In the genomic region with DNA sequence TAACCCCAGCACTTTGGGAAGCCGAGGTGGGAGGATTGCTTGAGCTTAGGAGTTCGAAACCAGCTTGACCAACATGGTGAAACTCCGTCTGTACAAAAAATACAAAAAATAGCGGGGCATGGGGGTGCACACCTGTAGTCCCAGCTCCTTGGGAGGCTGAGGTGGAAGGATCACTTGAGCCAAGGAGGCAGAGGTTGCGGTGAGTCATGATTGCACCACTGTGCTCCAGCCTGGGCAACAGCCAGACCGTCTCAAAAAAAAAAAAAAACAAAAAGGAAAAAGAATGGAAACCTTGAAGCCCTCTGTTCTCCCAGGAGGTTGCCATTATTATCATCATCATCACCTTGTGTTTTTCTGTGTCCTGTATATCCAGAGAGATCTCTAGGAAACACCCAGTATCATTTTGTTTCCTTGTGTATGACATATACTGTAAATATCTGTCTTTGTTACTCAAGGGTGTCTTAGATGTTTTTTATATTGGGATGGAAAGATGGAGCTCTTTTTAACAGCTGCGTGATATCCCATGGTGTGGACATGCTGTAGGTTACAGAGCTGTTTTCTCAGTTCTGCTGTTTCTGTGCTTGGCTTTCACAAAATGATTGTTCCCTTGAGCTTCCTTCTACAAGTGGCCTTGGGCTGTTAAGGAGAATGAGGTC, we compare ENCODE assay signal across 12 cellular contexts. TPM values are rescaled to one million over a fixed set of nuclear protein-coding genes. Genes with fewer than 3 reads are reported as not detected.
DNase-seq lines count a peak whose midpoint lies in the region; ATAC-seq and TF ChIP-seq lines count a peak whose summit lies in the region.
"Had no signal": no experiment of that assay in that cellular context is flagged by ENCODE, and none has a peak within 500 bp of the region (broad histone marks: within the 10 kb centered on the region; RNA-seq: fewer than 3 reads in every experiment).

No MANE protein-coding gene starts in this region.

- intact Hi-C loops in left ventricle myocardium superior (cut with micrococcal nuclease): no loop called here
- intact Hi-C loops in cardiac septum (cut with DNase I): no loop called here
- intact Hi-C loops in body of pancreas (cut with DNase I): no loop called here

- no peaks in the 10 kb centered on the region for H3K27me3 ChIP-seq in body of pancreas
- H3K27me3 ChIP-seq: esophagus muscularis mucosa had no signal

- no peak overlapping the region for H3K27ac ChIP-seq in body of pancreas

- TF ChIP-seq POLR2A in body of pancreas (IDR thresholded peaks at IDR 0.05): no peak

- TF ChIP-seq CTCF in body of pancreas (IDR thresholded peaks at IDR 0.05): no peak

- WGBS in body of pancreas, 2 donors: 84% methylated on average over 7 of the region's 7 CpGs

- no peaks in the 10 kb centered on the region for H3K36me3 ChIP-seq in body of pancreas (replicated peaks in 1 of 2; ENCODE audit: insufficient read depth in 1 of 2, low read depth in 2 of 2)

- no peaks in the 10 kb centered on the region for H3K9me3 ChIP-seq in body of pancreas
- H3K9me3 ChIP-seq: esophagus muscularis mucosa had no signal

- H3K4me3 ChIP-seq in body of pancreas: no peak overlapping the region
- H3K4me3 ChIP-seq: esophagus muscularis mucosa had no signal

- peak; percentile 56 for ATAC-seq in left ventricle myocardium superior
- peak; percentile 30 for ATAC-seq in body of pancreas

- no peak for DNase-seq in left ventricle myocardium superior
- no peak for DNase-seq in cardiac septum (ENCODE audit: low spot score)
- no peak for DNase-seq in body of pancreas
- peak; percentile 70 for DNase-seq in iris pigment epithelial cell (ENCODE audit: low read depth)
- DNase-seq in activated gamma-delta T cell treated with Interleukin-2 at 50 U/mL for 16 hours: no peak
- DNase-seq in islet precursor cell: no peak
- no peak for DNase-seq in NOMO-1 treated with dmso at 0.1 percent for 144 hours (lab: John Stamatoyannopoulos, UW; ENCODE audit: unreplicated experiment)
- no peak for DNase-seq in DMS53 treated with DMSO at 0.1 percent for 48 hours (lab: John Stamatoyannopoulos, UW; ENCODE audit: unreplicated experiment)
- DNase-seq: activated CD4-positive, alpha-beta T cell treated with anti-CD3 and anti-CD28 coated beads, Interleukin-2, amount 50 U/mL, for 1 hour; NCI-H1417 treated with DMSO at 0.1 percent for 48 hours; T-helper 2 cell had no signal

- H3K4me1 ChIP-seq in body of pancreas: peaks cover 12% of the 10 kb centered on the region

RNA-seq across cellular contexts. Expression of a gene that starts 11.8 kb away (rescaled TPM):
- total RNA-seq in left ventricle myocardium superior (7.2 TPM), cardiac septum (5.1 TPM), body of pancreas (1 to 10 TPM; 3.4 to 6.3 TPM)

RNA-seq across cellular contexts. Expression of a gene that starts 13.9 kb away (rescaled TPM):
- 19.1 TPM for total RNA-seq in left ventricle myocardium superior
- total RNA-seq in cardiac septum: 22.0 TPM
- total RNA-seq in body of pancreas: 10 to 100 TPM; 20.4 to 22.6 TPM

RNA-seq across cellular contexts. Expression of a gene that starts 43.3 kb away (rescaled TPM):
- 127 TPM for total RNA-seq in left ventricle myocardium superior
- 102 TPM for total RNA-seq in cardiac septum
- total RNA-seq in body of pancreas: 100 to 1,000 TPM in 1 of 2 donors, 10 to 100 TPM in 1; 64.6 to 107 TPM

RNA-seq across cellular contexts. Expression of a gene that starts 57.8 kb away (rescaled TPM):
- total RNA-seq in left ventricle myocardium superior: 30.3 TPM
- 28.4 TPM for total RNA-seq in cardiac septum
- 10 to 100 TPM; 24.9 to 33.6 TPM for total RNA-seq in body of pancreas
